8 cellular contexts compared by ENCODE assay signal in the genomic region with DNA sequence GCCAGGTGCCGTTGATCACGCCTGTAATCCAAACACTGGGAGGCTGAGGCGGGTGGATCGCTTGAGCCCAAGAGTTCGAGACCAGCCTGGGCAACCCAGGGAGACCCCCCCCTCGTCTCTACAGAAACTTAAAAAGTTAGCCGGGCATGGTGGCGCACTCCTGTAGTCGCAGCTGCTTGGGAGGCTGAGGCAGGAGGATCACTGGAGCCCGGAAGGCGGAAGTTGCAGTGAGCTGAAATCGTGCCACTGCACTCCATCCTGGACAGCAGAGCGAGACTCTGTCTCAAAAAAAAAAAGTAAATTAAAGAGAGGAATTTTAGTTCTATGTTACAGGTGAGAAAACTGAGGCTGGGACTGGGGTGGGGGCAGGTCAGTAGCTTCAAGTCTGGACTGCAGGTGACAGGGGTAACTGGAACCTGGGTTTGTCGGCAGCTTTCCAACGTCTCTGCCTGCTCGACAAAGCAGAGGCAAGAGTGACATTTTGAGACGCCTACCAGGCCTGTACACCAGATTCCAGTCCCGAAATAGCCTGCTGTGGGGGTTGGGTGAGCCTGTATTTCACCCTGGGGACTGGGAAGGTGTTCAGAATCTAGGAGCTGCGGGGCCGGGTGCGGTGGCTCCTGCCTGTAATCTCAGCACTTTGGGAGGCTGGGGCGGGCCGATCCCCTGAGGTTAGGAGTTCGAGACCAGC. TPM values are rescaled to one million over a fixed set of nuclear protein-coding genes. Genes with fewer than 3 reads are reported as not detected.
DNase-seq lines count a peak whose midpoint lies in the region; ATAC-seq, FAIRE-seq and TF ChIP-seq lines count a peak whose summit lies in the region.

No MANE protein-coding gene starts in this region.

- ATAC-seq in natural killer cell = no peak

- no peaks in the 10 kb centered on the region for H3K9me3 Mint-ChIP-seq in natural killer cell

- H3K79me2 ChIP-seq in OCI-LY7 (ENCODE audit: insufficient read depth, low read depth, low read length) (peaks cover 7% of the 10 kb centered on the region; the same call in 1 of the 2 replicates), endothelial cell of umbilical vein (ENCODE audit: control insufficient read depth, insufficient read depth, low read length) (peaks cover 30% of the 10 kb centered on the region)

- H3K4me1 Mint-ChIP-seq in natural killer cell = peaks cover 7 to 42% of the 10 kb centered on the region in 2 donors

- H3K4me3 ChIP-seq in AG09309 (ENCODE audit: control insufficient read depth, low read depth, low read length) = peak overlapping the region; percentile 86
- peak overlapping the region; percentile 93 for H3K4me3 ChIP-seq in OCI-LY7 (ENCODE audit: low read depth, low read length, poor library complexity, severe bottlenecking)
- H3K4me3 ChIP-seq in endothelial cell of umbilical vein (replicated peaks in 1 of 3; ENCODE audit: insufficient read depth in 1 of 3, low read depth in 1 of 3, low read length in 3 of 3) = peak overlapping the region; percentile 85 to 93 (median 89)

- no peaks in the 10 kb centered on the region for H3K27me3 ChIP-seq in endothelial cell of umbilical vein (ENCODE audit: control insufficient read depth in 2 of 2, insufficient read depth in 2 of 2, low read length in 2 of 2)

- TF ChIP-seq POLR2A in endothelial cell of umbilical vein (IDR thresholded peaks at IDR 0.05; ENCODE audit: low read depth, low read length) (no peak), GM12891 (IDR thresholded peaks at IDR 0.05; ENCODE audit: low read depth, low read length) (no peak)

- POLR2A ChIA-PET in OCI-LY7 (lab: Charles Lee) (interaction anchor here (0.6 kb wide), 1 partner anchor 18 kb away, joined by 3 read pairs; no protein-coding TSS in a partner anchor), endothelial cell of umbilical vein (lab: Charles Lee) (no interaction called here)

- no peak for TF ChIP-seq CTCF in AG09309 (IDR thresholded peaks at IDR 0.05; ENCODE audit: control insufficient read depth, insufficient read depth, low read depth, low read length, missing control alignments)
- no peak for TF ChIP-seq CTCF in OCI-LY7 (conservative IDR thresholded peaks at IDR 0.05; ENCODE audit: low read length)
- no peak for TF ChIP-seq CTCF in endothelial cell of umbilical vein (IDR thresholded peaks at IDR 0.05; ENCODE audit: extremely low read depth in 1 of 2, insufficient read depth in 1 of 2, low read depth in 1 of 2, low read length in 2 of 2)
- no peak for TF ChIP-seq CTCF in natural killer cell (IDR thresholded peaks at IDR 0.05)

- H3K27ac ChIP-seq in OCI-LY7 (ENCODE audit: low read depth, low read length, poor library complexity, severe bottlenecking) (no peak overlapping the region), endothelial cell of umbilical vein (ENCODE audit: insufficient read depth, low read depth, low read length) (no peak overlapping the region)

- peak overlapping the region; percentile 93 for H3K9ac ChIP-seq in endothelial cell of umbilical vein (replicated peaks; ENCODE audit: extremely low read depth, insufficient read depth, low read length)

- DNase-seq in AG09309 (ENCODE audit: low read depth) (no peak), OCI-LY7 (ENCODE audit: low spot score) (no peak), endothelial cell of umbilical vein (ENCODE audit: low read depth, low spot score) (no peak), natural killer cell (no peak), NCI-H526 treated with DMSO at 0.1 percent for 48 hours (lab: John Stamatoyannopoulos, UW) (no peak), GM12891 (ENCODE audit: insufficient read length, low spot score) (no peak), RKO (ENCODE audit: low spot score) (no peak)
- DNase-seq in effector CD8-positive, alpha-beta T cell (lab: John Stamatoyannopoulos, UW) = no peak

- H2AFZ ChIP-seq in OCI-LY7 (ENCODE audit: low read length) = no peak overlapping the region
- no peak overlapping the region for H2AFZ ChIP-seq in endothelial cell of umbilical vein (ENCODE audit: low read depth, low read length)

- H3K27me3 Mint-ChIP-seq in natural killer cell (ENCODE audit: low read depth in 2 of 2) = no peaks in the 10 kb centered on the region

- peak overlapping the region; percentile 95 for H3K4me3 Mint-ChIP-seq in natural killer cell

- intact Hi-C loops in OCI-LY7 (cut with micrococcal nuclease; ENCODE audit: unreplicated experiment) (no loop called here), endothelial cell of umbilical vein (cut with micrococcal nuclease) (no loop called here), natural killer cell (cut with micrococcal nuclease) (no loop called here)

- H4K20me1 ChIP-seq in OCI-LY7 (ENCODE audit: insufficient read depth, low read length) = no peaks in the 10 kb centered on the region
- no peaks in the 10 kb centered on the region for H4K20me1 ChIP-seq in endothelial cell of umbilical vein (replicated peaks; ENCODE audit: control insufficient read depth, extremely low read depth, insufficient read depth, low read length)

- H3K36me3 ChIP-seq in OCI-LY7 (ENCODE audit: insufficient read depth, low read length) = 0 out of 2 replicates have a peak, but pooled peaks cover 3% of the 10 kb centered on the region
- peaks cover 3 to 21% of the 10 kb centered on the region in 2 experiments for H3K36me3 ChIP-seq in endothelial cell of umbilical vein (ENCODE audit: control insufficient read depth in 2 of 2, extremely low read depth in 1 of 2, insufficient read depth in 2 of 2, low read length in 2 of 2)

- peak overlapping the region; percentile 88 to 95 for H3K27ac Mint-ChIP-seq in natural killer cell

- CTCF ChIA-PET in OCI-LY7 (lab: Charles Lee; ENCODE audit: unreplicated experiment) = no interaction called here
- CTCF ChIA-PET in endothelial cell of umbilical vein (lab: Charles Lee) = interaction anchor here (1.1 to 1.4 kb wide), 3 partner anchors 10 to 67 kb away, joined by 5 to 7 read pairs (median 5); partner anchors contain the start of gene EHD2

- no peak for FAIRE-seq in endothelial cell of umbilical vein (lab: Jason Lieb, UNC)
- FAIRE-seq in GM12891 (lab: Jason Lieb, UNC) = no peak

- H3K9me1 ChIP-seq in endothelial cell of umbilical vein (replicated peaks; ENCODE audit: control insufficient read depth, extremely low read depth, insufficient read depth, low read length) = no peaks in the 10 kb centered on the region

- no peaks in the 10 kb centered on the region for H3K36me3 Mint-ChIP-seq in natural killer cell

- no TSS peak for BruUV-seq in OCI-LY7 (replicated peaks; lab: Mats Ljungman, UMichigan)
- BruUV-seq in endothelial cell of umbilical vein (replicated peaks; lab: Mats Ljungman, UMichigan) = no TSS peak

- no peaks in the 10 kb centered on the region for H3K9me2 ChIP-seq in OCI-LY7 (ENCODE audit: insufficient read depth, low read length)

- dilution Hi-C loops in endothelial cell of umbilical vein (cut with MboI; ENCODE audit: extremely low pct_ligation_motif_present, low sequenced_read_pairs) = no loop called here

- H3K4me2 ChIP-seq in OCI-LY7 (ENCODE audit: low read length) (peak overlapping the region; percentile 93), endothelial cell of umbilical vein (ENCODE audit: insufficient read depth, low read length) (peak overlapping the region; percentile 96)

- H3K4me1 ChIP-seq in OCI-LY7 (ENCODE audit: insufficient read depth, low read length, poor library complexity, severe bottlenecking) = peaks cover 8% of the 10 kb centered on the region
- peaks cover 14% of the 10 kb centered on the region for H3K4me1 ChIP-seq in endothelial cell of umbilical vein (ENCODE audit: control insufficient read depth, extremely low read depth, insufficient read depth, low read length)

- H3K9me3 ChIP-seq in OCI-LY7 (ENCODE audit: low read length) (no peaks in the 10 kb centered on the region), endothelial cell of umbilical vein (replicated peaks; ENCODE audit: control insufficient read depth, insufficient read depth, low read length) (no peaks in the 10 kb centered on the region)

RNA-seq across cellular contexts. Expression of gene SELENOW, which starts 1.2 kb away (rescaled TPM):
- 83.1 and 95.5 TPM in 2 replicates for total RNA-seq in OCI-LY7 (2014; rRNA removed; shearing (Covaris generic))
- total RNA-seq in OCI-LY7 (2022) = 29.9 and 31.2 TPM in 2 replicates
- 220 and 316 TPM in 2 replicates for total RNA-seq in endothelial cell of umbilical vein
- polyA plus RNA-seq in endothelial cell of umbilical vein = 613 and 629 TPM in 2 replicates
- 541 and 597 TPM in 2 replicates for polyA plus RNA-seq in endothelial cell of umbilical vein (2011; cell fraction: cytosol; rRNA removed)
- polyA plus RNA-seq in endothelial cell of umbilical vein (2011; cell fraction: nucleus; rRNA removed) = 179 and 190 TPM in 2 replicates
- polyA plus RNA-seq in endothelial cell of umbilical vein (2012) = 307 and 370 TPM in 2 replicates
- 118 and 129 TPM in 2 replicates for polyA minus RNA-seq in endothelial cell of umbilical vein
- 45.0 TPM for polyA minus RNA-seq in endothelial cell of umbilical vein (2011; cell fraction: cytosol; rRNA and poly(A)+ RNA removed)
- polyA minus RNA-seq in endothelial cell of umbilical vein (2011; cell fraction: nucleus; rRNA and poly(A)+ RNA removed) = 24.9 and 26.5 TPM in 2 replicates
- 100 to 1,000 TPM in 1 of 3 donors, 10 to 100 TPM in 2; 90.5 to 104 (median 97.2) TPM for total RNA-seq in natural killer cell
- polyA plus RNA-seq in GM12891 (2012; ENCODE audit: low read depth, missing spikeins) = 35.6 TPM

RNA-seq across cellular contexts. Expression of gene TPRX1, which starts 24.7 kb away (rescaled TPM):
- not detected in 2 replicates for total RNA-seq in OCI-LY7 (2014; rRNA removed; shearing (Covaris generic))
- total RNA-seq in OCI-LY7 (2022) = not detected in 2 replicates
- not detected in 2 replicates for total RNA-seq in endothelial cell of umbilical vein
- polyA plus RNA-seq in endothelial cell of umbilical vein = not detected in 2 replicates
- polyA plus RNA-seq in endothelial cell of umbilical vein (2011; cell fraction: cytosol; rRNA removed) = not detected in 2 replicates
- polyA plus RNA-seq in endothelial cell of umbilical vein (2011; cell fraction: nucleus; rRNA removed) = not detected in 2 replicates
- polyA plus RNA-seq in endothelial cell of umbilical vein (2012) = not detected in 2 replicates
- polyA minus RNA-seq in endothelial cell of umbilical vein = not detected in 2 replicates
- not detected for polyA minus RNA-seq in endothelial cell of umbilical vein (2011; cell fraction: cytosol; rRNA and poly(A)+ RNA removed)
- not detected in 2 replicates for polyA minus RNA-seq in endothelial cell of umbilical vein (2011; cell fraction: nucleus; rRNA and poly(A)+ RNA removed)
- not detected for total RNA-seq in natural killer cell
- polyA plus RNA-seq in GM12891 (2012; ENCODE audit: low read depth, missing spikeins) = not detected

RNA-seq across cellular contexts. Expression of gene NOP53, which starts 34.3 kb away (rescaled TPM):
- 282 and 296 TPM in 2 replicates for total RNA-seq in OCI-LY7 (2014; rRNA removed; shearing (Covaris generic))
- total RNA-seq in OCI-LY7 (2022) (212 and 302 TPM in 2 replicates), endothelial cell of umbilical vein (150 and 189 TPM in 2 replicates), natural killer cell (100 to 1,000 TPM; 416 to 445 (median 428) TPM)
- polyA plus RNA-seq in endothelial cell of umbilical vein = 119 and 127 TPM in 2 replicates
- polyA plus RNA-seq in endothelial cell of umbilical vein (2011; cell fraction: cytosol; rRNA removed) = 147 and 201 TPM in 2 replicates
- 100 and 102 TPM in 2 replicates for polyA plus RNA-seq in endothelial cell of umbilical vein (2011; cell fraction: nucleus; rRNA removed)
- 170 and 319 TPM in 2 replicates for polyA plus RNA-seq in endothelial cell of umbilical vein (2012)
- 49.1 and 63.5 TPM in 2 replicates for polyA minus RNA-seq in endothelial cell of umbilical vein
- polyA minus RNA-seq in endothelial cell of umbilical vein (2011; cell fraction: cytosol; rRNA and poly(A)+ RNA removed) = 124 TPM
- 40.5 and 45.3 TPM in 2 replicates for polyA minus RNA-seq in endothelial cell of umbilical vein (2011; cell fraction: nucleus; rRNA and poly(A)+ RNA removed)
- 571 TPM for polyA plus RNA-seq in GM12891 (2012; ENCODE audit: low read depth, missing spikeins)

RNA-seq across cellular contexts. Expression of gene CRX, which starts 42.1 kb away (rescaled TPM):
- total RNA-seq in OCI-LY7 (2014; rRNA removed; shearing (Covaris generic)) = not detected in 2 replicates
- total RNA-seq in OCI-LY7 (2022) = 0.11 TPM in 1 of 2 replicates, not detected in the other
- total RNA-seq in endothelial cell of umbilical vein = not detected in 2 replicates
- not detected in 2 replicates for polyA plus RNA-seq in endothelial cell of umbilical vein
- not detected in 2 replicates for polyA plus RNA-seq in endothelial cell of umbilical vein (2011; cell fraction: cytosol; rRNA removed)
- polyA plus RNA-seq in endothelial cell of umbilical vein (2011; cell fraction: nucleus; rRNA removed) = not detected in 2 replicates
- not detected in 2 replicates for polyA plus RNA-seq in endothelial cell of umbilical vein (2012)
- polyA minus RNA-seq in endothelial cell of umbilical vein = not detected in 2 replicates
- polyA minus RNA-seq in endothelial cell of umbilical vein (2011; cell fraction: cytosol; rRNA and poly(A)+ RNA removed) = not detected
- polyA minus RNA-seq in endothelial cell of umbilical vein (2011; cell fraction: nucleus; rRNA and poly(A)+ RNA removed) = not detected in 2 replicates
- not detected for total RNA-seq in natural killer cell
- not detected for polyA plus RNA-seq in GM12891 (2012; ENCODE audit: low read depth, missing spikeins)
